ENCODE assay signal across 2 cellular contexts in the genomic region with DNA sequence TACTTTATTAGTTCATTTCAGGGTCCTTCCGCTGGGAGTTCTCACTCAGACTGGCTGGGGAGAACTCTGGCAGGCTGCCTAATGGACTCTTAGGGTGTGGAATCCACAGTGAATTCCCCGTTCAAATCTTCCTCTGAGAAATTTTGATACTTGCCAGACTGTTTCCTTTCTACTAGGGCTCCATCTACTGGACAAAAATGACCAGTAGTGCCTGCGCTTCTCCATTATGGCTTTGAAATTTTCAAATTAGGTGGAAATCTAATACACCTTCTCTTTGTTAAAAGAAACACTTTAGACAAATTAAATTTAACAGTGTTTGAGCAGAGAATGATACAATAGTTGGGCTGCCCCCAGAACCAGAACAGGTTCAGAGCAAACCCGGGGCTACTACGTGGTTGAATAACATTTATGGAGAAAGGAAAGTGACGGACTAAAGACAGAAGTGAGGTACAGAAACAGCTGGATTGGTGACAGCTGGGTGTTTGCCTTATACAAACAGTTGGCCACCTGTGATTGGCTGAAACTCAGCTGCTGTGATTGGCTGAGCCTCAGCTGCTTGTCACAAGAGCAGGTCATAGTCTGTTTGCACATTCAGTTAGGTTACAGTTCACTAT.
TF ChIP-seq lines count a peak whose summit lies in the region.

No MANE protein-coding gene starts in this region.

TF ChIP-seq in HCT116, 20 proteins besides CTCF, POLR2A, EP300 and RAD21:
- peak; percentile 11; the same call in 1 of the 2 replicates for TF ChIP-seq SP1 (IDR thresholded peaks at IDR 0.05; ENCODE audit: low read depth)
- TF ChIP-seq POLR2AphosphoS5 (IDR thresholded peaks at IDR 0.05; ENCODE audit: low read depth, low read length) = no peak; the same call in 1 of the 2 replicates
- TF ChIP-seq ZFX (IDR thresholded peaks at IDR 0.05) = no peak
- peak; percentile 65 for TF ChIP-seq YY1 (IDR thresholded peaks at IDR 0.05; ENCODE audit: extremely low read depth, insufficient replicate concordance, low read depth, low read length)
- 0 out of 2 replicates have a peak, but pooled peaks have one; percentile 6 for TF ChIP-seq FOSL1 (IDR thresholded peaks at IDR 0.05; ENCODE audit: low read depth)
- TF ChIP-seq ZNF274 (IDR thresholded peaks at IDR 0.05; ENCODE audit: low read depth, low read length) = no peak
- no peak for TF ChIP-seq EZH2phosphoT487 (IDR thresholded peaks at IDR 0.05; ENCODE audit: borderline replicate concordance)
- TF ChIP-seq, protein P1, sequence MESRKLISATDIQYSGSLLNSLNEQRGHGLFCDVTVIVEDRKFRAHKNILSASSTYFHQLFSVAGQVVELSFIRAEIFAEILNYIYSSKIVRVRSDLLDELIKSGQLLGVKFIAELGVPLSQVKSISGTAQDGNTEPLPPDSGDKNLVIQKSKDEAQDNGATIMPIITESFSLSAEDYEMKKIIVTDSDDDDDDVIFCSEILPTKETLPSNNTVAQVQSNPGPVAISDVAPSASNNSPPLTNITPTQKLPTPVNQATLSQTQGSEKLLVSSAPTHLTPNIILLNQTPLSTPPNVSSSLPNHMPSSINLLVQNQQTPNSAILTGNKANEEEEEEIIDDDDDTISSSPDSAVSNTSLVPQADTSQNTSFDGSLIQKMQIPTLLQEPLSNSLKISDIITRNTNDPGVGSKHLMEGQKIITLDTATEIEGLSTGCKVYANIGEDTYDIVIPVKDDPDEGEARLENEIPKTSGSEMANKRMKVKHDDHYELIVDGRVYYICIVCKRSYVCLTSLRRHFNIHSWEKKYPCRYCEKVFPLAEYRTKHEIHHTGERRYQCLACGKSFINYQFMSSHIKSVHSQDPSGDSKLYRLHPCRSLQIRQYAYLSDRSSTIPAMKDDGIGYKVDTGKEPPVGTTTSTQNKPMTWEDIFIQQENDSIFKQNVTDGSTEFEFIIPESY (IDR thresholded peaks at IDR 0.05; ENCODE audit: extremely low read depth, insufficient replicate concordance, low read length) = no peak
- no peak for TF ChIP-seq ELF1 (IDR thresholded peaks at IDR 0.05; ENCODE audit: borderline replicate concordance, low read depth)
- no peak for TF ChIP-seq TCF7L2 (IDR thresholded peaks at IDR 0.05; ENCODE audit: borderline replicate concordance, extremely low read depth, insufficient read depth, insufficient read length)
- no peak for TF ChIP-seq SRF (IDR thresholded peaks at IDR 0.05; ENCODE audit: low read depth)
- TF ChIP-seq CBX3 (IDR thresholded peaks at IDR 0.05; ENCODE audit: low read depth) = peak; percentile 58; the same call in 1 of the 2 replicates
- TF ChIP-seq SIN3A (IDR thresholded peaks at IDR 0.05; ENCODE audit: low read depth) = peak; percentile 63
- TF ChIP-seq JUND (IDR thresholded peaks at IDR 0.05) = no peak
- TF ChIP-seq, protein P2, sequence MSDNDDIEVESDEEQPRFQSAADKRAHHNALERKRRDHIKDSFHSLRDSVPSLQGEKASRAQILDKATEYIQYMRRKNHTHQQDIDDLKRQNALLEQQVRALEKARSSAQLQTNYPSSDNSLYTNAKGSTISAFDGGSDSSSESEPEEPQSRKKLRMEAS (IDR thresholded peaks at IDR 0.05) = peak; percentile 36; the same call in 1 of the 2 replicates
TF ChIP-seq in HCT116: peak in this region for 6.

TF ChIP-seq in endothelial cell of umbilical vein, 7 proteins besides CTCF, POLR2A, EP300 and RAD21:
- TF ChIP-seq, protein P2 (IDR thresholded peaks at IDR 0.05; ENCODE audit: insufficient read depth, insufficient read length) = no peak
- peak; percentile 20 for TF ChIP-seq GATA2 (IDR thresholded peaks at IDR 0.05; ENCODE audit: insufficient read depth, insufficient read length, low read depth, low read length)
